25 cellular contexts compared by ENCODE assay signal in genomic region chr11:46588131-46588530, GRCh38.
"Had no signal": no experiment of that assay in that cellular context is flagged by ENCODE, and none has a peak within 500 bp of the region (broad histone marks: within the 10 kb centered on the region; RNA-seq: fewer than 3 reads in every experiment).

No MANE protein-coding gene starts in this region.

- DNase-seq: activated CD4-positive, alpha-beta T cell treated with anti-CD3 and anti-CD28 coated beads for 4 hours; activated CD8-positive, alpha-beta memory T cell treated with anti-CD3 and anti-CD28 coated beads, Interleukin-2, amount 10 ng/mL, durations not matched to agents 7 days and 5 days; activated effector memory CD4-positive, alpha-beta T cell treated with anti-CD3 and anti-CD28 coated beads, Interleukin-2, amount 50 U/mL, for 16 hours; activated naive CD4-positive, alpha-beta T cell treated with Interleukin-2 at 50 U/mL for 16 hours; activated naive CD8-positive, alpha-beta T cell treated with anti-CD3 and anti-CD28 coated beads, Interleukin-2, amount 50 U/mL, for 24 hours; activated T-cell treated with anti-CD3 and anti-CD28 coated beads, Interleukin-2, amount 50 U/mL, for 24 hours; amygdala; NCI-H1048; NCI-H146; NCI-H187 treated with DMSO at 0.1 percent for 48 hours; NCI-H2081 treated with DMSO at 0.1 percent for 48 hours; NCI-H2171; NCI-H2227 treated with DMSO at 0.1 percent for 48 hours; NCI-H446 treated with DMSO at 0.1 percent for 48 hours; NCI-H526; NCI-H774; SJCRH30; SK-N-SH; T-helper 1 cell had no signal

- H3K9me3 Mint-ChIP-seq: activated naive CD4-positive, alpha-beta T cell treated with anti-CD3 and anti-CD28 coated beads, Interleukin-2, amount 50 U/mL, for 72 hours; activated naive CD8-positive, alpha-beta T cell treated with anti-CD3 and anti-CD28 coated beads, Interleukin-2, amount 50 U/mL, for 24 hours; activated T-cell treated with anti-CD3 and anti-CD28 coated beads, Interleukin-2, amount 50 U/mL, for 24 hours; activated T-helper 1 cell treated with anti-CD3 and anti-CD28 coated beads, Interleukin-12 subunit alpha, Interleukin-12 subunit beta, Interleukin-2, Interleukin-4 antibody, amounts not matched to agents 30 ng/mL and 10 ng/mL and 1 ng/mL, durations not matched to agents 14 hours and 24 hours and 36 hours; brain had no signal

- H3K36me3 ChIP-seq: cardiac muscle cell had no signal

- H3K27ac ChIP-seq: cardiac muscle cell, SJCRH30 had no signal

- H3K4me3 Mint-ChIP-seq: activated CD8-positive, alpha-beta memory T cell treated with anti-CD3 and anti-CD28 coated beads, Interleukin-2, amount 10 ng/mL, durations not matched to agents 7 days and 5 days; activated naive CD8-positive, alpha-beta T cell treated with anti-CD3 and anti-CD28 coated beads, Interleukin-2, amount 50 U/mL, for 24 hours; activated T-cell treated with anti-CD3 and anti-CD28 coated beads, Interleukin-2, amount 50 U/mL, for 24 hours; activated T-helper 1 cell treated with anti-CD3 and anti-CD28 coated beads, Interleukin-12 subunit alpha, Interleukin-12 subunit beta, Interleukin-2, Interleukin-4 antibody, amounts not matched to agents 30 ng/mL and 10 ng/mL and 1 ng/mL, durations not matched to agents 14 hours and 24 hours and 36 hours had no signal

- ATAC-seq: activated CD4-positive, CD25-positive, alpha-beta regulatory T cell treated with anti-CD3 and anti-CD28 coated beads, Interleukin-2, amount 50 U/mL, for 24 hours; activated CD8-positive, alpha-beta memory T cell treated with anti-CD3 and anti-CD28 coated beads, Interleukin-2, amount 10 ng/mL, durations not matched to agents 7 days and 5 days; activated naive CD4-positive, alpha-beta T cell treated with anti-CD3 and anti-CD28 coated beads, Interleukin-2, amount 50 U/mL, for 72 hours; activated naive CD8-positive, alpha-beta T cell treated with anti-CD3 and anti-CD28 coated beads, Interleukin-2, amount 50 U/mL, for 24 hours; Right ventricle myocardium inferior had no signal

- H3K9me3 ChIP-seq: SJCRH30, SK-N-SH had no signal

- H3K9ac ChIP-seq: SK-N-SH had no signal

- H3K4me2 ChIP-seq: SK-N-SH had no signal

- H3K27ac Mint-ChIP-seq: activated CD8-positive, alpha-beta memory T cell treated with anti-CD3 and anti-CD28 coated beads, Interleukin-2, amount 10 ng/mL, durations not matched to agents 7 days and 5 days; activated naive CD8-positive, alpha-beta T cell treated with anti-CD3 and anti-CD28 coated beads, Interleukin-2, amount 50 U/mL, for 24 hours; activated T-cell treated with anti-CD3 and anti-CD28 coated beads, Interleukin-2, amount 50 U/mL, for 24 hours; activated T-helper 1 cell treated with anti-CD3 and anti-CD28 coated beads, Interleukin-12 subunit alpha, Interleukin-12 subunit beta, Interleukin-2, Interleukin-4 antibody, amounts not matched to agents 30 ng/mL and 10 ng/mL and 1 ng/mL, durations not matched to agents 14 hours and 24 hours and 36 hours had no signal

- H3K9me2 ChIP-seq: SK-N-SH had no signal

- H3K4me3 ChIP-seq: cardiac muscle cell, SJCRH30 had no signal

- H3K27me3 Mint-ChIP-seq: activated CD8-positive, alpha-beta memory T cell treated with anti-CD3 and anti-CD28 coated beads, Interleukin-2, amount 10 ng/mL, durations not matched to agents 7 days and 5 days; activated naive CD8-positive, alpha-beta T cell treated with anti-CD3 and anti-CD28 coated beads, Interleukin-2, amount 50 U/mL, for 24 hours; activated T-cell treated with anti-CD3 and anti-CD28 coated beads, Interleukin-2, amount 50 U/mL, for 24 hours; brain had no signal

- H3K27me3 ChIP-seq: cardiac muscle cell, SJCRH30 had no signal
